In the genomic region with DNA sequence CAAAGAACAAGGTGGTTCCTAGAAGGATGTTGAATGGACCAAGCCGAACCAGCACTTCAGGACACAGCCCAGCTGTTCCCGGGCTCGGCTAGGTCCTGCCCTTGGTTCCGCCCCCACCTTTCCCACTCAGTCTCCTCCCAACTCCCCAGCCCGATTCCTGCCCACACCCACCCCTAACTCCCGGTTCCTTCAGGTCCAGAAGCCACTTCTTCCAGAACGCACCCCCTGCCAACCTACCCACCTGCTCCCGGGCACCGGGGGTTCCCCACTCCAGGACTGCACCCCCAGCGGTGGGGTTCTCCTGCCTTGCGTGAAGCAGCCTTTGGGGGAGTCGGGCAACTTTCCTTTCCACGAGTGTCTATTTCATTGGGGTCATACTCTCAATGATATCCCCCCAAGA, we compare ENCODE assay signal across 21 cellular contexts. TPM values are rescaled to one million over a fixed set of nuclear protein-coding genes. Genes with fewer than 3 reads are reported as not detected.
DNase-seq lines count a peak whose midpoint lies in the region; ATAC-seq and TF ChIP-seq lines count a peak whose summit lies in the region.
"Had no signal": no experiment of that assay in that cellular context is flagged by ENCODE, and none has a peak within 500 bp of the region (broad histone marks: within the 10 kb centered on the region; RNA-seq: fewer than 3 reads in every experiment).

No MANE protein-coding gene starts in this region.

- no peak overlapping the region for H3K27ac ChIP-seq in CD4-positive, CD25-positive, alpha-beta regulatory T cell (ENCODE audit: insufficient read depth, low read length, poor library complexity, severe bottlenecking)
- no peak overlapping the region for H3K27ac ChIP-seq in Karpas-422 (ENCODE audit: low read length)
- H3K27ac ChIP-seq: A549; BLaER1 treated with 17β-estradiol and CSF1 and Interleukin-3, amounts not matched to agents 10 nM and 100 nM; GM23248 had no signal

- H3K36me3 ChIP-seq in CD4-positive, CD25-positive, alpha-beta regulatory T cell (ENCODE audit: control insufficient read depth, insufficient read depth, low read length): peaks cover 95% of the 10 kb centered on the region
- H3K36me3 ChIP-seq in Karpas-422 (ENCODE audit: insufficient read depth, low read length): peaks cover 40% of the 10 kb centered on the region; the same call in 1 of the 2 replicates

- in situ Hi-C loops in GM13977 (cut with MboI; ENCODE audit: low pct_unique_long_range_greater_than_20kb, low sequenced_read_pairs, unreplicated experiment): no loop called here

- H4K20me1 ChIP-seq in Karpas-422 (ENCODE audit: insufficient read depth, low read depth, low read length): peaks cover 3% of the 10 kb centered on the region; the same call in 1 of the 2 replicates

- H3K4me1 ChIP-seq in CD4-positive, CD25-positive, alpha-beta regulatory T cell (ENCODE audit: control insufficient read depth, insufficient read depth, low read length, poor library complexity, severe bottlenecking): no peaks in the 10 kb centered on the region
- no peaks in the 10 kb centered on the region for H3K4me1 ChIP-seq in Karpas-422 (ENCODE audit: low read length)
- H3K4me1 ChIP-seq: A549, BE2C had no signal

- peak overlapping the region in 2 of 3 donors; percentile 62 to 79 for H3K27ac Mint-ChIP-seq in CD4-positive, CD25-positive, alpha-beta regulatory T cell
- no peak overlapping the region for H3K27ac Mint-ChIP-seq in chondrocyte (ENCODE audit: unreplicated experiment)
- H3K27ac Mint-ChIP-seq in endothelial cell (ENCODE audit: unreplicated experiment): no peak overlapping the region

- H3K9me3 Mint-ChIP-seq in CD4-positive, CD25-positive, alpha-beta regulatory T cell: no peaks in the 10 kb centered on the region
- H3K9me3 Mint-ChIP-seq in chondrocyte (ENCODE audit: low read depth): no peaks in the 10 kb centered on the region
- H3K9me3 Mint-ChIP-seq in endothelial cell (ENCODE audit: unreplicated experiment): no peaks in the 10 kb centered on the region
- H3K9me3 Mint-ChIP-seq: CD14-positive monocyte; CD4-positive, alpha-beta memory T cell had no signal

- no peak overlapping the region for H3K4me3 ChIP-seq in CD4-positive, CD25-positive, alpha-beta regulatory T cell (ENCODE audit: low read depth, low read length)
- no peak overlapping the region for H3K4me3 ChIP-seq in Karpas-422 (ENCODE audit: low read length)
- H3K4me3 ChIP-seq: A549; BLaER1 treated with 17β-estradiol and CSF1 and Interleukin-3, amounts not matched to agents 10 nM and 100 nM; GM23248; HAP-1 had no signal

- no peak for ATAC-seq in CD4-positive, CD25-positive, alpha-beta regulatory T cell (ENCODE audit: low read depth in 2 of 2)
- no peak for ATAC-seq in GM18907 (IDR thresholded peaks at IDR 0.05; ENCODE audit: unreplicated experiment)
- ATAC-seq: A549 had no signal

- no peaks in the 10 kb centered on the region for H3K27me3 ChIP-seq in CD4-positive, CD25-positive, alpha-beta regulatory T cell (ENCODE audit: control insufficient read depth, insufficient read depth, low read length)
- H3K27me3 ChIP-seq in Karpas-422 (ENCODE audit: low read length): no peaks in the 10 kb centered on the region
- H3K27me3 ChIP-seq: BE2C had no signal

- no peak overlapping the region for H3K4me2 ChIP-seq in Karpas-422 (ENCODE audit: low read depth, low read length, poor library complexity, severe bottlenecking)
- H3K4me2 ChIP-seq: A549; BLaER1 treated with 17β-estradiol and CSF1 and Interleukin-3, amounts not matched to agents 10 nM and 100 nM had no signal

- H3K9me2 ChIP-seq in Karpas-422 (replicated peaks; ENCODE audit: insufficient read depth, low read length): no peaks in the 10 kb centered on the region

- no peak overlapping the region for H3K4me3 Mint-ChIP-seq in CD4-positive, CD25-positive, alpha-beta regulatory T cell
- H3K4me3 Mint-ChIP-seq in chondrocyte (ENCODE audit: unreplicated experiment) (no peak overlapping the region), endothelial cell (ENCODE audit: unreplicated experiment) (peak overlapping the region; percentile 47)
- H3K4me3 Mint-ChIP-seq: CD14-positive monocyte; CD4-positive, alpha-beta memory T cell had no signal

- H3K79me2 ChIP-seq in Karpas-422 (ENCODE audit: low read length): no peaks in the 10 kb centered on the region

- H3K9me3 ChIP-seq in CD4-positive, CD25-positive, alpha-beta regulatory T cell (ENCODE audit: control insufficient read depth in 2 of 2, low read length in 2 of 2): no peaks in the 10 kb centered on the region
- H3K9me3 ChIP-seq in Karpas-422 (ENCODE audit: low read length): no peaks in the 10 kb centered on the region
- H3K9me3 ChIP-seq: A549; BE2C; BLaER1 treated with 17β-estradiol and CSF1 and Interleukin-3, amounts not matched to agents 10 nM and 100 nM; HAP-1 had no signal

- H3K27me3 Mint-ChIP-seq in CD4-positive, CD25-positive, alpha-beta regulatory T cell: no peaks in the 10 kb centered on the region
- no peaks in the 10 kb centered on the region for H3K27me3 Mint-ChIP-seq in chondrocyte (ENCODE audit: low read depth)
- peaks cover 4% of the 10 kb centered on the region for H3K27me3 Mint-ChIP-seq in endothelial cell (ENCODE audit: unreplicated experiment)
- H3K27me3 Mint-ChIP-seq: CD4-positive, alpha-beta memory T cell had no signal

- no peak overlapping the region for H2AFZ ChIP-seq in Karpas-422 (ENCODE audit: low read length)
- H2AFZ ChIP-seq: GM23248 had no signal

- peaks cover 0 to 11% (median 6%) of the 10 kb centered on the region in 4 donors for H3K4me1 Mint-ChIP-seq in CD4-positive, CD25-positive, alpha-beta regulatory T cell
- H3K4me1 Mint-ChIP-seq in chondrocyte (ENCODE audit: low read depth) (no peaks in the 10 kb centered on the region), endothelial cell (ENCODE audit: unreplicated experiment) (peaks cover 6% of the 10 kb centered on the region)
- H3K4me1 Mint-ChIP-seq: CD14-positive monocyte had no signal

- TF ChIP-seq CTCF in chondrocyte (IDR thresholded peaks at IDR 0.05) (no peak), endothelial cell (IDR thresholded peaks at IDR 0.05; ENCODE audit: unreplicated experiment) (no peak), GM13977 (IDR thresholded peaks at IDR 0.05; ENCODE audit: extremely low read depth, insufficient read depth, missing control alignments) (no peak)

- H3K36me3 Mint-ChIP-seq in CD4-positive, CD25-positive, alpha-beta regulatory T cell: peaks cover 59% of the 10 kb centered on the region
- H3K36me3 Mint-ChIP-seq in chondrocyte (ENCODE audit: low read depth): peaks cover 49% of the 10 kb centered on the region
- peaks cover 53% of the 10 kb centered on the region for H3K36me3 Mint-ChIP-seq in endothelial cell (ENCODE audit: low read depth, unreplicated experiment)

- H3K9ac ChIP-seq in Karpas-422 (ENCODE audit: low read length): no peak overlapping the region
- H3K9ac ChIP-seq: BLaER1 treated with 17β-estradiol and CSF1 and Interleukin-3, amounts not matched to agents 10 nM and 100 nM; GM23248 had no signal

- no peak for DNase-seq in CD4-positive, CD25-positive, alpha-beta regulatory T cell
- DNase-seq in chondrocyte (ENCODE audit: low spot score): peak; percentile 79
- DNase-seq in endothelial cell (ENCODE audit: low spot score): no peak
- no peak for DNase-seq in Karpas-422
- no peak for DNase-seq in GM13977 (ENCODE audit: low spot score)
- DNase-seq: 8988T; ACHN; AML-193; BE2C; Calu3; CD4-positive, alpha-beta memory T cell; COR-L47; DMS53; DMS79 treated with DMSO at 0.1 percent for 48 hours; GF-D8; GM23248 had no signal

RNA-seq across cellular contexts. Expression of a gene that starts 30.7 kb away (rescaled TPM):
- total RNA-seq in CD4-positive, CD25-positive, alpha-beta regulatory T cell: 105 TPM
- 10 to 100 TPM; 75.5 to 94.3 (median 81.5) TPM for polyA plus RNA-seq in CD4-positive, CD25-positive, alpha-beta regulatory T cell
- total RNA-seq in chondrocyte: 28.8 to 31.8 TPM (median 29.2 TPM) in 3 replicates
- 57.7 TPM for total RNA-seq in endothelial cell (ENCODE audit: unreplicated experiment)
- 53.8 and 79.0 TPM in 2 replicates for total RNA-seq in Karpas-422 (2014; rRNA removed; shearing (Covaris generic); ENCODE audit: low replicate concordance)

RNA-seq across cellular contexts. Expression of a gene that starts 55.1 kb away (rescaled TPM):
- 42.5 TPM for total RNA-seq in CD4-positive, CD25-positive, alpha-beta regulatory T cell
- 10 to 100 TPM; 19.8 to 34.0 (median 23.0) TPM for polyA plus RNA-seq in CD4-positive, CD25-positive, alpha-beta regulatory T cell
- total RNA-seq in chondrocyte: 18.9 to 21.1 TPM (median 18.9 TPM) in 3 replicates
- 25.3 TPM for total RNA-seq in endothelial cell (ENCODE audit: unreplicated experiment)
- total RNA-seq in Karpas-422 (2014; rRNA removed; shearing (Covaris generic); ENCODE audit: low replicate concordance): 27.7 and 39.2 TPM in 2 replicates

Comparison
In these comparisons a context has a peak if more than half of its experiments do, and no peak if none do; other contexts are left out.
1. H3K27ac Mint-ChIP-seq: peak in CD4-positive, CD25-positive, alpha-beta regulatory T cell (2 of 3); none in chondrocyte (single experiment) and endothelial cell (single experiment).